In genomic region chr2:54577035-54577434, GRCh38 we compare ENCODE assay signal across 9 cellular contexts.
DNase-seq lines count a peak whose midpoint lies in the region; ATAC-seq and TF ChIP-seq lines count a peak whose summit lies in the region.
"Had no signal": no experiment of that assay in that cellular context is flagged by ENCODE, and none has a peak within 500 bp of the region (broad histone marks: within the 10 kb centered on the region; RNA-seq: fewer than 3 reads in every experiment).

No MANE protein-coding gene starts in this region.

- no peaks in the 10 kb centered on the region for H3K27me3 Mint-ChIP-seq in T-helper 2 cell treated with Interferon-gamma antibody and Interleukin-4, amounts not matched to agents 5 μg/mL and 100 μg/mL, for 36 hours (ENCODE audit: low read depth)

- TF ChIP-seq CTCF in retinal pigment epithelial cell (conservative IDR thresholded peaks at IDR 0.05; ENCODE audit: low read depth, low read length) = no peak

- DNase-seq in T-helper 2 cell treated with Interferon-gamma antibody and Interleukin-4, amounts not matched to agents 5 μg/mL and 100 μg/mL, for 36 hours (ENCODE audit: low spot score) = no peak
- DNase-seq in T-helper 2 cell (no peak), NCI-H2171 (lab: John Stamatoyannopoulos, UW) (peak; percentile 54), cerebellar cortex (ENCODE audit: low spot score) (peak; percentile 49), retinal pigment epithelial cell (ENCODE audit: low read depth) (peak; percentile 80), OCI-M1 (lab: John Stamatoyannopoulos, UW) (no peak)
- no peak for DNase-seq in stimulated activated naive CD4-positive, alpha-beta T cell treated with Interleukin-2 at 50 U/mL for 16 hours (lab: John Stamatoyannopoulos, UW)

- peaks cover 87% of the 10 kb centered on the region for H3K4me1 Mint-ChIP-seq in T-helper 2 cell treated with Interferon-gamma antibody and Interleukin-4, amounts not matched to agents 5 μg/mL and 100 μg/mL, for 36 hours (ENCODE audit: low read depth)

- peak overlapping the region; percentile 43 for H3K27ac Mint-ChIP-seq in T-helper 2 cell treated with Interferon-gamma antibody and Interleukin-4, amounts not matched to agents 5 μg/mL and 100 μg/mL, for 36 hours

- no peaks in the 10 kb centered on the region for H3K9me3 Mint-ChIP-seq in T-helper 2 cell treated with Interferon-gamma antibody and Interleukin-4, amounts not matched to agents 5 μg/mL and 100 μg/mL, for 36 hours

- H3K36me3 Mint-ChIP-seq in T-helper 2 cell treated with Interferon-gamma antibody and Interleukin-4, amounts not matched to agents 5 μg/mL and 100 μg/mL, for 36 hours (ENCODE audit: low read depth) = peaks cover 26% of the 10 kb centered on the region

- no peak for ATAC-seq in GM18498 (IDR thresholded peaks at IDR 0.05; ENCODE audit: unreplicated experiment)
- ATAC-seq: sciatic nerve had no signal

- H3K4me3 Mint-ChIP-seq in T-helper 2 cell treated with Interferon-gamma antibody and Interleukin-4, amounts not matched to agents 5 μg/mL and 100 μg/mL, for 36 hours = peak overlapping the region; percentile 57

- H3K4me3 ChIP-seq in retinal pigment epithelial cell (ENCODE audit: low read length) = no peak overlapping the region

Comparison
In these comparisons a context has a peak if more than half of its experiments do, and no peak if none do; other contexts are left out.
1. DNase-seq: peak in NCI-H2171 (single experiment), cerebellar cortex (single experiment) and retinal pigment epithelial cell (single experiment); none in T-helper 2 cell treated with Interferon-gamma antibody and Interleukin-4, amounts not matched to agents 5 μg/mL and 100 μg/mL, for 36 hours (single experiment), T-helper 2 cell (0 of 5), OCI-M1 (single experiment) and stimulated activated naive CD4-positive, alpha-beta T cell treated with Interleukin-2 at 50 U/mL for 16 hours (single experiment).